ENCODE assay signal across 35 cellular contexts in genomic region chr6:47964994-47965393, GRCh38.
"Had no signal": no experiment of that assay in that cellular context is flagged by ENCODE, and none has a peak within 500 bp of the region (broad histone marks: within the 10 kb centered on the region; RNA-seq: fewer than 3 reads in every experiment).

No MANE protein-coding gene starts in this region.

- H3K27me3 ChIP-seq: MG63 had no signal

- H3K36me3 ChIP-seq: MG63 had no signal

- H3K4me2 ChIP-seq: KMS-11 had no signal

- H3K4me3 ChIP-seq: MG63 had no signal

- H3K27ac ChIP-seq: KMS-11 had no signal

- H3K9ac ChIP-seq: KMS-11 had no signal

- DNase-seq: Karpas-422, Kasumi-1, MG63, MM.1S, MV-4-11, NCI-H1048, NCI-H1092, NCI-H1092 treated with DMSO at 0.1 percent for 48 hours, NCI-H1105, NCI-H1105 treated with DMSO at 0.1 percent for 48 hours, NCI-H1417, NCI-H1417 treated with DMSO at 0.1 percent for 48 hours, NCI-H1436, NCI-H1436 treated with DMSO at 0.1 percent for 48 hours, NCI-H146, NCI-H1694, NCI-H1694 treated with DMSO at 0.1 percent for 48 hours, NCI-H187, NCI-H187 treated with DMSO at 0.1 percent for 48 hours, NCI-H1930, NCI-H2029, NCI-H2029 treated with DMSO at 0.1 percent for 48 hours, NCI-H2081, NCI-H2081 treated with DMSO at 0.1 percent for 48 hours, NCI-H2107, NCI-H2171, NCI-H2171 treated with DMSO at 0.1 percent for 48 hours, NCI-H2227 treated with DMSO at 0.1 percent for 48 hours, NCI-H226, NCI-H345, NCI-H446, NCI-H446 treated with DMSO at 0.1 percent for 48 hours, NCI-H510A, NCI-H510A treated with DMSO at 0.1 percent for 48 hours had no signal
